Comparison of ENCODE assay signal across 8 cellular contexts in the genomic region with DNA sequence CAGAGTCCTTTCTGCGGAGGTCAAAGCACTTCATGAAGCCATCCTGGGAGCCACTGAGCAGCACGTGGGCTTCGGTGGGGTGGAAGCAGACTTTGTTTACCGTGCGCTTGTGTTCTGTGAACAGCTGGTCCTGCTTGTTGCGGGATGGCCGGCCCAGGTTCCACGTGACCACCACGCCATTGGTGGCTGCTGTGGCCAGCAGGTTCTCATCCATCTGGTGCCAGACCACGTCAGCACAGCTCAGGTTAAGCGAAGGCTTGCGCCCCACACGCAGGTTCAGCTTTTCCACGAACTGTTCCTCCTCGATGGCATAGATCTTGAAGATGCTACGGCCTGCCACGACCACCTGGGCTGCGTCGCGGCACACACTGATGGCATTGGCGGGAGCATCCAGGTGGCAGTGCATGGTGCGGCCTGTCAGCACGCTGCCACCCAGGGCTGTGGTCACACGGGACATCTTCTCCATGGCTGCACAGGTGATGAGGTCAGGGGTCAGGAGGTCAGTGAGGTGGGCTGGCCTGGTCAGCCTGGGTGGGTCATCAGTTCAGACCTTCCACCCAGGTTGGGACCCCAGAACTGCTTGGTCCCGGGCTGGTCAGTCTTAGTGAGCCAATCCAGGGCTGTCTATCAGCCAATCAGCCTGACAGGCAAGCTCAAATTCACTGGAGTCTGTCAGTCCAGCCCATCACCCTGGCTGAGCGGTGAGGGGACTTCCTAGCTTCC. TPM values are rescaled to one million over a fixed set of nuclear protein-coding genes. Genes with fewer than 3 reads are reported as not detected.
DNase-seq lines count a peak whose midpoint lies in the region; ATAC-seq and TF ChIP-seq lines count a peak whose summit lies in the region.

No MANE protein-coding gene starts in this region.

- H3K4me1 ChIP-seq in H9 (ENCODE audit: insufficient read depth, low read length) (no peaks in the 10 kb centered on the region), right cardiac atrium (ENCODE audit: control insufficient read depth, insufficient read depth, low read length) (peaks cover 5% of the 10 kb centered on the region), skeletal muscle tissue (ENCODE audit: control insufficient read depth in 3 of 3, insufficient read depth in 3 of 3, low read length in 3 of 3) (peaks cover 28 to 56% (median 30%) of the 10 kb centered on the region in 3 donors)

- H3K36me3 ChIP-seq in skeletal muscle tissue (ENCODE audit: control insufficient read depth in 3 of 3, insufficient read depth in 3 of 3, low read length in 3 of 3), result peaks cover 6 to 19% (median 7%) of the 10 kb centered on the region in 3 donors

- H3K79me2 ChIP-seq in H9 (ENCODE audit: insufficient read depth, low read length), result no peaks in the 10 kb centered on the region

- intact Hi-C loops in right cardiac atrium (cut with DNase I), result no loop called here

- no peak overlapping the region for H3T11ph ChIP-seq in H9 (ENCODE audit: low read length)

- no peak overlapping the region for H4K8ac ChIP-seq in H9 (replicated peaks; ENCODE audit: insufficient read length, low read depth, low read length)

- no peak overlapping the region for H2BK15ac ChIP-seq in H9 (ENCODE audit: low read depth, low read length)

- H3K27me3 ChIP-seq in H9 (ENCODE audit: insufficient read depth, low read length), result peaks cover 11% of the 10 kb centered on the region; the same call in 1 of the 2 replicates
- H3K27me3 ChIP-seq in right cardiac atrium (ENCODE audit: control insufficient read depth, insufficient read depth), result no peaks in the 10 kb centered on the region
- H3K27me3 ChIP-seq in skeletal muscle tissue (ENCODE audit: control insufficient read depth in 3 of 3, insufficient read depth in 3 of 3, low read length in 3 of 3), result peaks cover 24 to 32% (median 27%) of the 10 kb centered on the region in 3 donors

- H4K91ac ChIP-seq in H9 (ENCODE audit: insufficient read length, low read depth, low read length), result no peak overlapping the region

- peaks cover 17% of the 10 kb centered on the region for H3K23me2 ChIP-seq in H9 (ENCODE audit: insufficient read length, low read depth, low read length, poor library complexity, severe bottlenecking)

- H3K9me3 ChIP-seq in H9 (ENCODE audit: control insufficient read depth, low read depth, low read length) (no peaks in the 10 kb centered on the region), right cardiac atrium (ENCODE audit: control insufficient read depth, low read length) (no peaks in the 10 kb centered on the region), skeletal muscle tissue (ENCODE audit: control insufficient read depth in 3 of 3, low read length in 3 of 3) (no peaks in the 10 kb centered on the region)

- no CpG with 5 or more reads among the region's 26 CpGs for WGBS in H9 (ENCODE audit: extremely low coverage, insufficient read length, low lambda C conversion rate)
- 84% methylated on average over 26 of the region's 26 CpGs for WGBS in right cardiac atrium

- ATAC-seq in WTC11, result no peak
- no peak for ATAC-seq in right cardiac atrium
- ATAC-seq in GM18907 (IDR thresholded peaks at IDR 0.05; ENCODE audit: unreplicated experiment), result no peak

- H3K4me1 Mint-ChIP-seq in H9 (peaks cover 0 to 7% of the 10 kb centered on the region in 2 experiments; a peak in 3 of 4 replicates), WTC11 (peaks cover 4% of the 10 kb centered on the region)

- no peak overlapping the region for H3K14ac ChIP-seq in H9 (ENCODE audit: insufficient read depth, low read length)

- H2AFZ ChIP-seq in H9 (ENCODE audit: low read length), result no peak overlapping the region

- H3K18ac ChIP-seq in H9 (ENCODE audit: insufficient read length, low read depth, low read length), result no peak overlapping the region

- H3K36me3 Mint-ChIP-seq in H9 (ENCODE audit: insufficient read depth in 1 of 3, low read depth in 3 of 3), result peaks cover 2 to 23% (median 20%) of the 10 kb centered on the region in 3 experiments; a peak in 5 of 7 replicates
- peaks cover 5% of the 10 kb centered on the region for H3K36me3 Mint-ChIP-seq in WTC11

- peak overlapping the region in 1 of 3 experiments; percentile 62; a peak in 1 of 7 replicates for H3K27ac Mint-ChIP-seq in H9
- H3K27ac Mint-ChIP-seq in WTC11, result peak overlapping the region; percentile 45; the same call in 1 of the 2 replicates

- no peak overlapping the region for H2BK12ac ChIP-seq in H9 (ENCODE audit: insufficient read length, low read depth, low read length)

- H3K79me1 ChIP-seq in H9 (ENCODE audit: insufficient read depth, low read depth, low read length, poor library complexity, severe bottlenecking), result no peaks in the 10 kb centered on the region

- no peak overlapping the region for H4K5ac ChIP-seq in H9 (ENCODE audit: insufficient read length, low read depth, low read length)

- H3K4me3 ChIP-seq in right cardiac atrium (ENCODE audit: low read length) (peak overlapping the region; percentile 77), skeletal muscle tissue (ENCODE audit: low read length in 3 of 3) (peak overlapping the region; percentile 72 to 93 (median 89))

- peak overlapping the region; percentile 85 to 90 for H3K4me3 Mint-ChIP-seq in H9
- H3K4me3 Mint-ChIP-seq in WTC11, result peak overlapping the region; percentile 82

- CTCF ChIA-PET in WTC11 (lab: Charles Lee), result interaction anchor here (0.8 to 1.6 kb wide), 6 partner anchors 10 to 39 kb away, joined by 3 to 5 read pairs (median 4); a partner anchor contains a TSS

- no peak overlapping the region for H2BK5ac ChIP-seq in H9 (ENCODE audit: insufficient read length, low read length)

- H3K27ac ChIP-seq in H9 (ENCODE audit: insufficient read length, low read depth, low read length) (no peak overlapping the region), right cardiac atrium (ENCODE audit: low read length) (peak overlapping the region; percentile 61), skeletal muscle tissue (ENCODE audit: low read depth, low read length) (peak overlapping the region; percentile 76)

- peak overlapping the region; percentile 57 for H3K9ac ChIP-seq in H9 (ENCODE audit: extremely low read depth, insufficient read length, low read length)
- peak overlapping the region; percentile 74 to 96 (median 93) for H3K9ac ChIP-seq in skeletal muscle tissue (ENCODE audit: low read depth in 1 of 3, low read length in 3 of 3)

- H3K9me3 Mint-ChIP-seq in H9 (no peaks in the 10 kb centered on the region; a peak in 1 of 5 replicates), WTC11 (no peaks in the 10 kb centered on the region)

- no peak overlapping the region for H2AK5ac ChIP-seq in H9 (ENCODE audit: insufficient read length, low read length)

- H2BK20ac ChIP-seq in H9 (ENCODE audit: low read depth, low read length, poor library complexity, severe bottlenecking), result no peak overlapping the region

- H3K23ac ChIP-seq in H9 (ENCODE audit: insufficient read length, low read depth, low read length), result no peak overlapping the region

- peak overlapping the region; percentile 69 for H3K4me2 ChIP-seq in H9 (ENCODE audit: insufficient read depth, insufficient read length, low read length)

- H2BK120ac ChIP-seq in H9 (ENCODE audit: low read depth, low read length, poor library complexity, severe bottlenecking), result no peak overlapping the region

- POLR2A ChIA-PET in WTC11 (lab: Charles Lee), result interaction anchor here (1.3 kb wide), 1 partner anchor 32 kb away, joined by 5 read pairs; a partner anchor contains a TSS

- no peak overlapping the region for H3K4ac ChIP-seq in H9 (ENCODE audit: low read depth, low read length)

- no peaks in the 10 kb centered on the region for H4K20me1 ChIP-seq in H9 (ENCODE audit: control insufficient read depth, insufficient read depth, insufficient read length)

- TF ChIP-seq CTCF in H9 (conservative IDR thresholded peaks at IDR 0.05) (no peak), WTC11 (IDR thresholded peaks at IDR 0.05) (no peak)

- no peak overlapping the region for H3K56ac ChIP-seq in H9 (ENCODE audit: insufficient read length, low read depth, low read length)

- H3K27me3 Mint-ChIP-seq in H9 (ENCODE audit: low read depth) (peaks cover 35% of the 10 kb centered on the region), WTC11 (ENCODE audit: low read depth) (peaks cover 32% of the 10 kb centered on the region)

- no peak for DNase-seq in H9
- DNase-seq in WTC11 (ENCODE audit: low spot score), result no peak
- no peak for DNase-seq in right cardiac atrium
- no peak for DNase-seq in NCI-H2107 (lab: John Stamatoyannopoulos, UW)
- no peak for DNase-seq in DMS 273 treated with DMSO at 0.1 percent for 48 hours (lab: John Stamatoyannopoulos, UW)
- no peak for DNase-seq in NCI-H524 (lab: John Stamatoyannopoulos, UW)

RNA-seq across cellular contexts. Expression of a gene that starts 0.9 kb away (rescaled TPM):
- total RNA-seq in H9 (2021) (18.3 and 19.5 TPM in 2 replicates), WTC11 (2021) (25.5 to 28.2 TPM (median 26.3 TPM) in 3 replicates), right cardiac atrium (1 to 10 TPM; 7.1 to 9.0 (median 8.2) TPM), skeletal muscle tissue (2.1 TPM)
- polyA plus RNA-seq in right cardiac atrium, result 6.3 TPM

RNA-seq across cellular contexts. Expression of a gene that starts 5.2 kb away (rescaled TPM):
- total RNA-seq in H9 (2021), result 50.1 and 52.7 TPM in 2 replicates
- 59.6 to 63.4 TPM (median 61.2 TPM) in 3 replicates for total RNA-seq in WTC11 (2021)
- 10 to 100 TPM; 52.0 to 55.7 (median 54.6) TPM for total RNA-seq in right cardiac atrium
- 49.7 TPM for polyA plus RNA-seq in right cardiac atrium
- total RNA-seq in skeletal muscle tissue, result 13.0 TPM

RNA-seq across cellular contexts. Expression of a gene that starts 9.1 kb away (rescaled TPM):
- total RNA-seq in H9 (2021) (95.6 and 102 TPM in 2 replicates), WTC11 (2021) (79.0 to 88.2 TPM (median 85.8 TPM) in 3 replicates), right cardiac atrium (100 to 1,000 TPM; 114 to 121 (median 119) TPM), skeletal muscle tissue (87.7 TPM)
- polyA plus RNA-seq in right cardiac atrium, result 126 TPM

RNA-seq across cellular contexts. Expression of a gene that starts 13.9 kb away (rescaled TPM):
- total RNA-seq in H9 (2021) (7.6 and 8.8 TPM in 2 replicates), WTC11 (2021) (6.7 to 8.2 TPM (median 6.7 TPM) in 3 replicates), right cardiac atrium (1 to 10 TPM in 3 of 4 donors, under 1 TPM in 1; 0.89 to 2.9 (median 1.7) TPM), skeletal muscle tissue (under 0.01 TPM)
- polyA plus RNA-seq in right cardiac atrium, result 2.3 TPM

RNA-seq across cellular contexts. Expression of a gene that starts 16.3 kb away (rescaled TPM):
- total RNA-seq in H9 (2021), result 9.6 and 10.7 TPM in 2 replicates
- 22.7 to 28.6 TPM (median 27.3 TPM) in 3 replicates for total RNA-seq in WTC11 (2021)
- total RNA-seq in right cardiac atrium, result under 1 TPM; 0.19 to 0.38 (median 0.28) TPM
- 0.34 TPM for polyA plus RNA-seq in right cardiac atrium
- not detected for total RNA-seq in skeletal muscle tissue
